1 cellular context compared by ENCODE assay signal in the genomic region with DNA sequence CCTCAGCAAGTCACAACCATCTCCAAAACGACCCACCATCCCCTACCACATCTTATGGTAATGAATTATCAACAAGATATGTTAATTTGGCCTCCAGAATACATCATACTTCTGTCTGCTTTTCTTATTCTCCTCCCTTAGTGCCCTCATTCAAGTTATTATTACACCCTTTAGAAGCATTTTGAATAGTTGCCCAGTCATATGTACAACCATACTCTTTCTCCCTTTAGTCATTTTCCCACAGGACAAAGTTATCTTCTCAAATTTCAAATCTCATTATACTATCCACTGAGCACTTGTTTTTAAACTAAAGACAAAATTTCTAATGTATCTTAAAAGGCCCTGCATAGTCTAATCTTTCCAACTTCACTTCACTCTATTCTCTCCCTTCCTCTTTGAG.
TF ChIP-seq lines count a peak whose summit lies in the region.

No MANE protein-coding gene starts in this region.

TF ChIP-seq in A549, 52 proteins besides CTCF, POLR2A, EP300 and RAD21:
- TF ChIP-seq NFE2L2 (conservative IDR thresholded peaks at IDR 0.05; ENCODE audit: low read length) (no peak), FOXS1 (CRISPR knock-in tag; IDR thresholded peaks at IDR 0.05) (no peak), GATA3 (IDR thresholded peaks at IDR 0.05; ENCODE audit: borderline replicate concordance) (no peak), BHLHE40 (IDR thresholded peaks at IDR 0.05; ENCODE audit: low read depth, low read length) (no peak), CHD4 (IDR thresholded peaks at IDR 0.05; ENCODE audit: borderline replicate concordance) (no peak), ZSCAN20 (CRISPR knock-in tag; IDR thresholded peaks at IDR 0.05) (no peak), POLR2AphosphoS2 (conservative IDR thresholded peaks at IDR 0.05; ENCODE audit: low read length) (no peak), FOSB (CRISPR knock-in tag; IDR thresholded peaks at IDR 0.05) (no peak), MAFK (IDR thresholded peaks at IDR 0.05; ENCODE audit: partially characterized antibody) (no peak), SREBF2 (IDR thresholded peaks at IDR 0.05) (no peak), REST (IDR thresholded peaks at IDR 0.05) (no peak), HOXB5 (CRISPR knock-in tag; IDR thresholded peaks at IDR 0.05) (no peak), HMGXB4 (CRISPR knock-in tag; IDR thresholded peaks at IDR 0.05; ENCODE audit: borderline replicate concordance) (no peak), MYC (IDR thresholded peaks at IDR 0.05; ENCODE audit: borderline replicate concordance, low read length) (no peak), ZFP36 (IDR thresholded peaks at IDR 0.05; ENCODE audit: borderline replicate concordance, partially characterized antibody) (no peak), TP53 (CRISPR knock-in tag; IDR thresholded peaks at IDR 0.05) (no peak)
- TF ChIP-seq, protein P1, sequence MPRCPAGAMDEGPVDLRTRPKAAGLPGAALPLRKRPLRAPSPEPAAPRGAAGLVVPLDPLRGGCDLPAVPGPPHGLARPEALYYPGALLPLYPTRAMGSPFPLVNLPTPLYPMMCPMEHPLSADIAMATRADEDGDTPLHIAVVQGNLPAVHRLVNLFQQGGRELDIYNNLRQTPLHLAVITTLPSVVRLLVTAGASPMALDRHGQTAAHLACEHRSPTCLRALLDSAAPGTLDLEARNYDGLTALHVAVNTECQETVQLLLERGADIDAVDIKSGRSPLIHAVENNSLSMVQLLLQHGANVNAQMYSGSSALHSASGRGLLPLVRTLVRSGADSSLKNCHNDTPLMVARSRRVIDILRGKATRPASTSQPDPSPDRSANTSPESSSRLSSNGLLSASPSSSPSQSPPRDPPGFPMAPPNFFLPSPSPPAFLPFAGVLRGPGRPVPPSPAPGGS (IDR thresholded peaks at IDR 0.05) = no peak
- TF ChIP-seq, protein P2, sequence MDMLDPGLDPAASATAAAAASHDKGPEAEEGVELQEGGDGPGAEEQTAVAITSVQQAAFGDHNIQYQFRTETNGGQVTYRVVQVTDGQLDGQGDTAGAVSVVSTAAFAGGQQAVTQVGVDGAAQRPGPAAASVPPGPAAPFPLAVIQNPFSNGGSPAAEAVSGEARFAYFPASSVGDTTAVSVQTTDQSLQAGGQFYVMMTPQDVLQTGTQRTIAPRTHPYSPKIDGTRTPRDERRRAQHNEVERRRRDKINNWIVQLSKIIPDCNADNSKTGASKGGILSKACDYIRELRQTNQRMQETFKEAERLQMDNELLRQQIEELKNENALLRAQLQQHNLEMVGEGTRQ (IDR thresholded peaks at IDR 0.05) = no peak
- TF ChIP-seq, protein P3, sequence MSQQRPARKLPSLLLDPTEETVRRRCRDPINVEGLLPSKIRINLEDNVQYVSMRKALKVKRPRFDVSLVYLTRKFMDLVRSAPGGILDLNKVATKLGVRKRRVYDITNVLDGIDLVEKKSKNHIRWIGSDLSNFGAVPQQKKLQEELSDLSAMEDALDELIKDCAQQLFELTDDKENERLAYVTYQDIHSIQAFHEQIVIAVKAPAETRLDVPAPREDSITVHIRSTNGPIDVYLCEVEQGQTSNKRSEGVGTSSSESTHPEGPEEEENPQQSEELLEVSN (IDR thresholded peaks at IDR 0.05; ENCODE audit: borderline replicate concordance, low read depth) = no peak
